Comparison of ENCODE assay signal across 8 cellular contexts in genomic region chr22:20013382-20013871, GRCh38. TPM values are rescaled to one million over a fixed set of nuclear protein-coding genes. Genes with fewer than 3 reads are reported as not detected.
A peak's percentile ranks its signal among the peaks of the same experiment; 100 is the strongest.
DNase-seq lines count a peak whose midpoint lies in the region; TF ChIP-seq lines count a peak whose summit lies in the region.

No MANE protein-coding gene starts in this region.

- H3K27me3 Mint-ChIP-seq in brain: peaks cover 27% of the 10 kb centered on the region

- H3K4me1 Mint-ChIP-seq in brain: peaks cover 33% of the 10 kb centered on the region

- peak overlapping the region in 1 of 5 experiments; percentile 36 for H3K27ac Mint-ChIP-seq in brain

- TF ChIP-seq CTCF in brain (conservative IDR thresholded peaks at IDR 0.05): peak; percentile 95 to 98

- DNase-seq in DMS 273 (lab: John Stamatoyannopoulos, UW; ENCODE audit: unreplicated experiment) (peak; percentile 54), DMS 273 treated with DMSO at 0.1 percent for 48 hours (lab: John Stamatoyannopoulos, UW) (no peak), NCI-H69 (lab: John Stamatoyannopoulos, UW) (peak; percentile 55), kidney glomerular epithelial cell (lab: John Stamatoyannopoulos, UW) (peak; percentile 11), superior temporal gyrus (ENCODE audit: extremely low spot score) (peak; percentile 61), DMS53 treated with DMSO at 0.1 percent for 48 hours (lab: John Stamatoyannopoulos, UW; ENCODE audit: unreplicated experiment) (no peak), germinal center (ENCODE audit: low spot score) (no peak)

- H3K9me3 Mint-ChIP-seq in brain: peaks cover 0 to 5% (median 0%) of the 10 kb centered on the region in 5 experiments

- H3K36me3 Mint-ChIP-seq in brain: no peaks in the 10 kb centered on the region

- peak overlapping the region in 3 of 5 experiments; percentile 16 to 31 (median 26) for H3K4me3 Mint-ChIP-seq in brain

RNA-seq across cellular contexts. Expression of gene ARVCF, which starts 3.2 kb away (rescaled TPM):
- 43.9 TPM for polyA plus RNA-seq in brain (ENCODE audit: insufficient read depth, low read depth, low replicate concordance)

RNA-seq across cellular contexts. Expression of gene TANGO2, which starts 7.5 kb away (rescaled TPM):
- polyA plus RNA-seq in brain (ENCODE audit: insufficient read depth, low read depth, low replicate concordance): 22.2 TPM

Comparison
In these comparisons a context has a peak if more than half of its experiments do, and no peak if none do; other contexts are left out.
1. DNase-seq: peak in DMS 273 (single experiment), NCI-H69 (single experiment), kidney glomerular epithelial cell (single experiment) and superior temporal gyrus (single experiment); none in DMS 273 treated with DMSO at 0.1 percent for 48 hours (single experiment), DMS53 treated with DMSO at 0.1 percent for 48 hours (single experiment) and germinal center (single experiment).